Comparison of ENCODE assay signal across 8 cellular contexts in the genomic region with DNA sequence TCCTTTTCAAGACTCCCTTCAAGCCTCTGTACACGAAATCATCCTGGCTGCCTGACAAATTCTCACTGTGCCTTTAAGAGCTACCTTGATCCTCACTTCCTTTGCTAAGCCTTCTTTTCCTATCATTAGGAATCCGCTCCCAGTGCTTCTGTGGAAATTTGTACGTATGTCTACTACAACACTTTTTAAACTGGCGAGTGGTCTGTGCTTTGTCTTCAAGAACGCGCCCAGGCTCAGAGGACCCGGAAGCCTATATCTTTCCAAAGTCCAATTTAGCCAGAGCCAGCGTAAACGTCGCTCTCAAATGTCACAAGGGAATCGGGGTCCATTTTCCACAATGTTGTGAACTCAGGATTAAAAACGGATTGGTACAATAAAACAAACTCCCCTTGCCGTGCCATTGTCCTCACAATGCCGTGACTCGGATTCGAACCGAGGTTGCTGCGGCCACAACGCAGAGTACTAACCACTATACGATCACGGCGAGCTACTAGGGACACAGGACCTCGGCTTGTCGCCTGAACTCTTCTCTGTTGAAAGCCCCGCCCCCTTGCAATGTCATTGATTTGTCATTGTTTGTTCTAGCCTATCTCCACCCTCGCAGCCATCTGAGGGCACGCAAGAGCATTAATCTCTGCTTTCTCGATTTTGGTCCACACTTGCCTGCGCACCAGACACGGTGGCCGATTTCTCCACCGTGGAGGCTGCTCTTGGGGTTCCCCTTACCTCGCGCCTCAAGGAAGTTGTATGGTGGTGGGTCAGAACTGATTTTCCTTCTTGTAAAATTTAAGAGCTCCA. TPM values are rescaled to one million over a fixed set of nuclear protein-coding genes. Genes with fewer than 3 reads are reported as not detected.
DNase-seq lines count a peak whose midpoint lies in the region; ATAC-seq and TF ChIP-seq lines count a peak whose summit lies in the region.

No MANE protein-coding gene starts in this region.

- peak overlapping the region; percentile 62 for H3K4me3 ChIP-seq in BJ (ENCODE audit: low read depth, low read length)
- peak overlapping the region; percentile 47 for H3K4me3 ChIP-seq in lung

- 0 to 1% methylated on average over 34 of the region's 34 CpGs for WGBS in lung, 2 donors

- TF ChIP-seq CTCF in BJ (IDR thresholded peaks at IDR 0.05; ENCODE audit: insufficient read depth, low read depth, low read length) (no peak), lung (IDR thresholded peaks at IDR 0.05; ENCODE audit: control extremely low read depth, extremely low read depth) (no peak)

- H3K4me1 ChIP-seq in lung (ENCODE audit: control insufficient read depth in 2 of 2, insufficient read depth in 2 of 2, low read length in 2 of 2) = no peaks in the 10 kb centered on the region

- CTCF ChIA-PET in BJ (lab: Yijun Ruan, JAX) = interaction anchor here (0.7 to 3.5 kb wide), 11 partner anchors 10 to 583 kb away, joined by 3 to 18 read pairs (median 4); no protein-coding TSS in a partner anchor

- no peaks in the 10 kb centered on the region for H3K9me3 ChIP-seq in lung (ENCODE audit: control insufficient read depth in 2 of 2, insufficient read depth in 1 of 2, low read length in 1 of 2)

- peak overlapping the region; percentile 99 to 100 for H3K27ac ChIP-seq in lung (ENCODE audit: low read depth in 1 of 2, low read length in 1 of 2)

- POLR2A ChIA-PET in BJ (lab: Charles Lee) = no interaction called here

- ATAC-seq in GM19324 (IDR thresholded peaks at IDR 0.05; ENCODE audit: low FRiP score, unreplicated experiment) (peak; percentile 47), HG03457 (IDR thresholded peaks at IDR 0.05; ENCODE audit: unreplicated experiment) (peak; percentile 39), lung (ENCODE audit: insufficient read depth, low FRiP score) (peak; percentile 67)

- peaks cover 2% of the 10 kb centered on the region for H3K27me3 ChIP-seq in BJ (ENCODE audit: control insufficient read depth, insufficient read depth, low read length)
- no peaks in the 10 kb centered on the region for H3K27me3 ChIP-seq in lung (ENCODE audit: control insufficient read depth, insufficient read depth)

- DNase-seq in BJ (ENCODE audit: low read depth) (peak; percentile 89), NCI-H69 (lab: John Stamatoyannopoulos, UW) (peak; percentile 98), ecto neural progenitor cell (ENCODE audit: low spot score) (peak; percentile 98), lung (ENCODE audit: low spot score) (peak; percentile 96)
- peak; percentile 96 for DNase-seq in activated CD4-positive, alpha-beta T cell treated with anti-CD3 and anti-CD28 coated beads, Interleukin-2, amount 50 U/mL, for 1 hour
- peak; percentile 94 to 98 (median 95) for DNase-seq in stimulated activated CD4-positive, alpha-beta T cell treated with anti-CD3 and anti-CD28 coated beads, TNF-alpha, amount 100 ng/mL, for 24 hours (ENCODE audit: low read depth in 3 of 3)

- H3K36me3 ChIP-seq in BJ (ENCODE audit: control insufficient read depth, insufficient read depth, low read length) (no peaks in the 10 kb centered on the region), lung (ENCODE audit: control insufficient read depth in 2 of 2, insufficient read depth in 2 of 2, low read length in 2 of 2) (no peaks in the 10 kb centered on the region)

RNA-seq across cellular contexts. Expression of a gene that starts 12.4 kb away (rescaled TPM):
- polyA plus RNA-seq in BJ (2011; rRNA removed) (3.9 and 5.2 TPM in 2 replicates), lung (1 to 10 TPM; 1.9 to 3.4 TPM)
- polyA minus RNA-seq in BJ (2011; rRNA and poly(A)+ RNA removed) = 6.8 and 8.5 TPM in 2 replicates
- total RNA-seq in lung = 10 to 100 TPM in 1 of 2 donors, 1 to 10 TPM in 1; 4.6 to 15.9 TPM

RNA-seq across cellular contexts. Expression of a gene that starts 51.8 kb away (rescaled TPM):
- not detected in 2 replicates for polyA plus RNA-seq in BJ (2011; rRNA removed)
- polyA minus RNA-seq in BJ (2011; rRNA and poly(A)+ RNA removed) = not detected in 2 replicates
- 1 to 10 TPM in 1 of 2 donors, under 1 TPM in 1; 0.28 to 1.5 TPM for total RNA-seq in lung
- under 1 TPM; 0.10 to 0.23 TPM for polyA plus RNA-seq in lung

Comparison
In these comparisons a context has a peak if more than half of its experiments do, and no peak if none do; other contexts are left out.
1. Peak in every context shown above with its lines: DNase-seq, ATAC-seq, H3K4me3 ChIP-seq and H3K27ac ChIP-seq.